In genomic region chr14:96120941-96121340, GRCh38 we compare ENCODE assay signal across 2 cellular contexts.
TF ChIP-seq lines count a peak whose summit lies in the region.

No MANE protein-coding gene starts in this region.

TF ChIP-seq in IMR-90, 13 proteins besides CTCF, POLR2A, EP300 and RAD21 (continued from another document):
- TF ChIP-seq ELK1 (IDR thresholded peaks at IDR 0.05; ENCODE audit: borderline replicate concordance, low read depth, low read length) (no peak), FOS (IDR thresholded peaks at IDR 0.05; ENCODE audit: low read depth, low read length) (no peak), USF2 (IDR thresholded peaks at IDR 0.05; ENCODE audit: low read depth, low read length) (no peak), MXI1 (IDR thresholded peaks at IDR 0.05; ENCODE audit: borderline replicate concordance, low read depth, low read length) (no peak), BHLHE40 (IDR thresholded peaks at IDR 0.05; ENCODE audit: low read depth, low read length) (no peak)

TF ChIP-seq in K562, 482 proteins besides CTCF, POLR2A, EP300 and RAD21:
- TF ChIP-seq MNT (conservative IDR thresholded peaks at IDR 0.05) (no peak), ZNF175 (CRISPR knock-in tag; IDR thresholded peaks at IDR 0.05; ENCODE audit: low read depth) (0 out of 2 replicates have a peak, but pooled peaks have one; percentile 9)
